ENCODE assay signal across 8 cellular contexts in genomic region chr17:32349854-32350661, GRCh38. TPM values are rescaled to one million over a fixed set of nuclear protein-coding genes. Genes with fewer than 3 reads are reported as not detected.
DNase-seq lines count a peak whose midpoint lies in the region; TF ChIP-seq lines count a peak whose summit lies in the region.

ZNF207 (plus strand) TSS chr17:32350157; CDS start chr17:32350286, 129 bp downstream.

- peaks cover 23% of the 10 kb centered on the region for H3K4me1 Mint-ChIP-seq in HFFc6 (ENCODE audit: low read depth)

- H3K4me3 Mint-ChIP-seq in HFFc6 = peak within 1 kb of the TSS; percentile 99

- peaks cover 65% of the 10 kb centered on the region for H3K79me2 ChIP-seq in SK-N-SH (ENCODE audit: insufficient read depth)

- TF ChIP-seq EP300 in SK-N-SH (IDR thresholded peaks at IDR 0.05; ENCODE audit: borderline replicate concordance in 1 of 2, low read depth in 1 of 2, low read length in 1 of 2) = no peak

- peak within 1 kb of the TSS; percentile 91 to 97 for H3K27ac ChIP-seq in SK-N-SH (ENCODE audit: low read depth in 2 of 2, low read length in 1 of 2)

- peak within 1 kb of the TSS; percentile 100 for H3K9ac ChIP-seq in SK-N-SH

- TF ChIP-seq CTCF in HFFc6 (IDR thresholded peaks at IDR 0.05) (0 out of 2 replicates have a peak, but pooled peaks have one; percentile 29), SK-N-SH (IDR thresholded peaks at IDR 0.05) (no peak)

- peak within 1 kb of the TSS; percentile 100 for H3K27ac Mint-ChIP-seq in HFFc6

- WGBS in SK-N-SH (ENCODE audit: low lambda C conversion rate) = under 1% methylated on average over 46 of the region's 47 CpGs

- CTCF ChIA-PET in SK-N-SH (lab: Yijun Ruan, JAX) = interaction anchor here (0.9 to 1.5 kb wide), 3 partner anchors 29 to 167 kb away, joined by 3 read pairs; partner anchors contain the start of gene PSMD11

- DNase-seq in GM03348 (ENCODE audit: low spot score) (peak; percentile 96), HFFc6 (peak; percentile 94), NCI-H1048 (lab: John Stamatoyannopoulos, UW) (peak; percentile 90), SK-N-SH (peak; percentile 93), germinal center (ENCODE audit: low spot score) (peak; percentile 94), non-pigmented ciliary epithelial cell (ENCODE audit: low read depth) (peak; percentile 86), superior temporal gyrus (ENCODE audit: extremely low spot score) (peak; percentile 99)
- peak; percentile 94 for DNase-seq in activated naive CD4-positive, alpha-beta T cell treated with anti-CD3 and anti-CD28 coated beads, Interleukin-2, amount 50 U/mL, for 16 hours

- no peak for TF ChIP-seq RAD21 in SK-N-SH (IDR thresholded peaks at IDR 0.05; ENCODE audit: low read length)

- H3K36me3 ChIP-seq in SK-N-SH (replicated peaks in 1 of 2; ENCODE audit: control insufficient read depth in 1 of 2, insufficient read depth in 2 of 2, low read length in 1 of 2) = peaks cover 10 to 33% of the 10 kb centered on the region in 2 experiments

- H4K20me1 ChIP-seq in SK-N-SH (ENCODE audit: insufficient read depth) = peaks cover 43% of the 10 kb centered on the region

- H3K9me3 ChIP-seq in SK-N-SH = no peaks in the 10 kb centered on the region

- peak within 1 kb of the TSS; percentile 78 to 95 for H3K4me3 ChIP-seq in SK-N-SH (ENCODE audit: low read depth in 2 of 2, low read length in 1 of 2)

- H3K9me2 ChIP-seq in SK-N-SH = no peaks in the 10 kb centered on the region

- no peaks in the 10 kb centered on the region for H3K27me3 Mint-ChIP-seq in HFFc6 (ENCODE audit: insufficient read depth)

- peak within 1 kb of the TSS; percentile 88 for H2AFZ ChIP-seq in SK-N-SH (ENCODE audit: low read depth)

- H3F3A ChIP-seq in SK-N-SH (replicated peaks; ENCODE audit: insufficient read depth) = peaks cover 15% of the 10 kb centered on the region

- peak within 1 kb of the TSS; percentile 87 for H3K4me2 ChIP-seq in SK-N-SH

- POLR2A ChIA-PET in SK-N-SH (lab: Yijun Ruan, JAX) = interaction anchor here (1.5 kb wide), 1 partner anchor 15 kb away, joined by 4 read pairs; no protein-coding TSS in a partner anchor

- H3K4me1 ChIP-seq in SK-N-SH (ENCODE audit: control insufficient read depth in 1 of 2, insufficient read depth in 2 of 2, low read depth in 1 of 2, low read length in 1 of 2) = peaks cover 1 to 10% of the 10 kb centered on the region in 2 experiments; a peak in 3 of 4 replicates

- H3K36me3 Mint-ChIP-seq in HFFc6 (ENCODE audit: low read depth) = peaks cover 43% of the 10 kb centered on the region

- H3K9me3 Mint-ChIP-seq in HFFc6 = peaks cover 8% of the 10 kb centered on the region

- no peaks in the 10 kb centered on the region for H3K27me3 ChIP-seq in SK-N-SH (ENCODE audit: insufficient read depth)

TF ChIP-seq in SK-N-SH, 30 proteins besides CTCF, POLR2A, EP300 and RAD21 (continues in another document):
- TF ChIP-seq GABPA (IDR thresholded peaks at IDR 0.05; ENCODE audit: low read depth) (no peak), MEF2A (IDR thresholded peaks at IDR 0.05; ENCODE audit: borderline replicate concordance, low read depth) (no peak), MAX (IDR thresholded peaks at IDR 0.05; ENCODE audit: low read depth) (peak; percentile 75), YY1 (IDR thresholded peaks at IDR 0.05; ENCODE audit: low read depth) (peak; percentile 94), TAF1 (IDR thresholded peaks at IDR 0.05; ENCODE audit: borderline replicate concordance, low read depth, low read length) (peak; percentile 93), MXI1 (IDR thresholded peaks at IDR 0.05; ENCODE audit: low read depth, low read length) (0 out of 2 replicates have a peak, but pooled peaks have one; percentile 33), TEAD4 (IDR thresholded peaks at IDR 0.05; ENCODE audit: borderline replicate concordance, insufficient read depth) (0 out of 2 replicates have a peak, but pooled peaks have one; percentile 8), RCOR1 (IDR thresholded peaks at IDR 0.05; ENCODE audit: low read length) (no peak; the same call in 1 of the 2 replicates), RXRA (IDR thresholded peaks at IDR 0.05; ENCODE audit: borderline replicate concordance, low read depth) (no peak), NRF1 (IDR thresholded peaks at IDR 0.05; ENCODE audit: low read depth, low read length) (no peak), POLR2AphosphoS5 (IDR thresholded peaks at IDR 0.05; ENCODE audit: low read depth, low read length) (peak; percentile 98), ELF1 (IDR thresholded peaks at IDR 0.05) (no peak), REST (IDR thresholded peaks at IDR 0.05; ENCODE audit: low read depth, low read length) (no peak; the same call in 1 of the 2 replicates), FOXJ3 (CRISPR knock-in tag; IDR thresholded peaks at IDR 0.05) (no peak), USF1 (IDR thresholded peaks at IDR 0.05; ENCODE audit: borderline replicate concordance, low read depth) (peak; percentile 95), SIN3A (IDR thresholded peaks at IDR 0.05; ENCODE audit: borderline replicate concordance, low read depth, low read length) (0 out of 2 replicates have a peak, but pooled peaks have one; percentile 50), JUND (IDR thresholded peaks at IDR 0.05) (no peak), CHD2 (IDR thresholded peaks at IDR 0.05; ENCODE audit: low read length, partially characterized antibody) (peak; percentile 56), FOSL2 (IDR thresholded peaks at IDR 0.05; ENCODE audit: borderline replicate concordance, low read depth) (no peak), FOXM1 (IDR thresholded peaks at IDR 0.05; ENCODE audit: low read depth) (no peak)
- TF ChIP-seq, protein P1, sequence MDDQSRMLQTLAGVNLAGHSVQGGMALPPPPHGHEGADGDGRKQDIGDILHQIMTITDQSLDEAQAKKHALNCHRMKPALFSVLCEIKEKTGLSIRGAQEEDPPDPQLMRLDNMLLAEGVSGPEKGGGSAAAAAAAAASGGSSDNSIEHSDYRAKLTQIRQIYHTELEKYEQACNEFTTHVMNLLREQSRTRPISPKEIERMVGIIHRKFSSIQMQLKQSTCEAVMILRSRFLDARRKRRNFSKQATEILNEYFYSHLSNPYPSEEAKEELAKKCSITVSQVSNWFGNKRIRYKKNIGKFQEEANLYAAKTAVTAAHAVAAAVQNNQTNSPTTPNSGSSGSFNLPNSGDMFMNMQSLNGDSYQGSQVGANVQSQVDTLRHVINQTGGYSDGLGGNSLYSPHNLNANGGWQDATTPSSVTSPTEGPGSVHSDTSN (IDR thresholded peaks at IDR 0.05) = no peak
- TF ChIP-seq, protein P2, sequence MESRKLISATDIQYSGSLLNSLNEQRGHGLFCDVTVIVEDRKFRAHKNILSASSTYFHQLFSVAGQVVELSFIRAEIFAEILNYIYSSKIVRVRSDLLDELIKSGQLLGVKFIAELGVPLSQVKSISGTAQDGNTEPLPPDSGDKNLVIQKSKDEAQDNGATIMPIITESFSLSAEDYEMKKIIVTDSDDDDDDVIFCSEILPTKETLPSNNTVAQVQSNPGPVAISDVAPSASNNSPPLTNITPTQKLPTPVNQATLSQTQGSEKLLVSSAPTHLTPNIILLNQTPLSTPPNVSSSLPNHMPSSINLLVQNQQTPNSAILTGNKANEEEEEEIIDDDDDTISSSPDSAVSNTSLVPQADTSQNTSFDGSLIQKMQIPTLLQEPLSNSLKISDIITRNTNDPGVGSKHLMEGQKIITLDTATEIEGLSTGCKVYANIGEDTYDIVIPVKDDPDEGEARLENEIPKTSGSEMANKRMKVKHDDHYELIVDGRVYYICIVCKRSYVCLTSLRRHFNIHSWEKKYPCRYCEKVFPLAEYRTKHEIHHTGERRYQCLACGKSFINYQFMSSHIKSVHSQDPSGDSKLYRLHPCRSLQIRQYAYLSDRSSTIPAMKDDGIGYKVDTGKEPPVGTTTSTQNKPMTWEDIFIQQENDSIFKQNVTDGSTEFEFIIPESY (IDR thresholded peaks at IDR 0.05; ENCODE audit: borderline replicate concordance, low read depth) = no peak

RNA-seq across cellular contexts. Expression of gene ZNF207, which starts in this region (rescaled TPM):
- total RNA-seq in HFFc6 (2021; fragmentation: NEBNext Ultra II Directional; extraction: Animal tissue kit (Norgen Biotek cat#: 25700)) = 100 to 1,000 TPM; 128 to 173 (median 153) TPM
- polyA plus RNA-seq in SK-N-SH (2012; rRNA removed) = 122 and 167 TPM in 2 replicates
- polyA plus RNA-seq in SK-N-SH (2012; cell fraction: cytosol; rRNA removed) = 125 and 128 TPM in 2 replicates
- polyA plus RNA-seq in SK-N-SH (2012; cell fraction: nucleus; rRNA removed) = 163 and 243 TPM in 2 replicates

Comparison
In these comparisons a context has a peak if more than half of its experiments do, and no peak if none do; other contexts are left out.
1. Peak in every context shown above with its lines: DNase-seq, H3K4me3 ChIP-seq and H3K27ac ChIP-seq.